In genomic region chr20:19743650-19744015, GRCh38 we compare ENCODE assay signal across 18 cellular contexts. TPM values are rescaled to one million over a fixed set of nuclear protein-coding genes. Genes with fewer than 3 reads are reported as not detected.
"Had no signal": no experiment of that assay in that cellular context is flagged by ENCODE, and none has a peak within 500 bp of the region (broad histone marks: within the 10 kb centered on the region; RNA-seq: fewer than 3 reads in every experiment).

No MANE protein-coding gene starts in this region.

- H3K36me3 ChIP-seq: heart left ventricle, stomach, thoracic aorta, transverse colon had no signal

- H3K9me3 ChIP-seq: mucosa of descending colon, thoracic aorta, transverse colon had no signal

- ATAC-seq: left lobe of liver; mucosa of descending colon; naive thymus-derived CD8-positive, alpha-beta T cell; right cardiac atrium had no signal

- H3K4me3 ChIP-seq: dorsolateral prefrontal cortex, heart left ventricle, mucosa of descending colon, stomach, thoracic aorta, transverse colon had no signal

- H3K4me1 ChIP-seq: stomach had no signal

- DNase-seq: cortex of kidney; dorsolateral prefrontal cortex; effector CD8-positive, alpha-beta T cell; heart left ventricle; hypothalamus; mammary epithelial cell; mucosa of descending colon; naive thymus-derived CD8-positive, alpha-beta T cell; posterior cingulate gyrus; right cardiac atrium; small intestine; stimulated activated CD4-positive, alpha-beta T cell treated with anti-CD3 and anti-CD28 coated beads, Interleukin-12 subunit alpha, Interleukin-12 subunit beta, amount 100 ng/mL, for 4 hours; stimulated activated naive CD4-positive, alpha-beta T cell; stomach; substantia nigra; transverse colon had no signal

- H3K27me3 ChIP-seq: heart left ventricle, stomach, transverse colon had no signal

- H3K27ac ChIP-seq: dorsolateral prefrontal cortex, heart left ventricle, stomach, thoracic aorta, transverse colon had no signal

RNA-seq across cellular contexts. Expression of gene RIN2, which starts 14.4 kb away (rescaled TPM):
- polyA plus RNA-seq: naive thymus-derived CD8-positive, alpha-beta T cell had no signal
